In genomic region chr11:70710192-70710965, GRCh38 we compare ENCODE assay signal across 22 cellular contexts.
DNase-seq lines count a peak whose midpoint lies in the region; ATAC-seq and TF ChIP-seq lines count a peak whose summit lies in the region.
"Had no signal": no experiment of that assay in that cellular context is flagged by ENCODE, and none has a peak within 500 bp of the region (broad histone marks: within the 10 kb centered on the region; RNA-seq: fewer than 3 reads in every experiment).

No MANE protein-coding gene starts in this region.

- H3K4me1 ChIP-seq in neuronal stem cell (ENCODE audit: control insufficient read depth in 2 of 2, insufficient read depth in 1 of 2, low read depth in 1 of 2, low read length in 2 of 2), result peaks cover 13 to 16% of the 10 kb centered on the region in 2 donors
- H3K4me1 ChIP-seq: SJCRH30 had no signal

- H3K4me3 ChIP-seq in neuronal stem cell (ENCODE audit: low read length in 2 of 2) (no peak overlapping the region), lower leg skin (ENCODE audit: low read depth, poor library complexity, severe bottlenecking) (no peak overlapping the region)
- H3K4me3 ChIP-seq: SJCRH30 had no signal

- H3K4ac ChIP-seq in neuronal stem cell (ENCODE audit: low read length), result no peak overlapping the region

- H3K27ac Mint-ChIP-seq in brain (peak overlapping the region in 3 of 5 experiments; percentile 1 to 84 (median 58)), osteocyte (ENCODE audit: unreplicated experiment) (no peak overlapping the region), glutamatergic neuron (ENCODE audit: unreplicated experiment) (no peak overlapping the region)
- H3K27ac Mint-ChIP-seq: CD4-positive, CD25-positive, alpha-beta regulatory T cell had no signal

- H3K4me3 Mint-ChIP-seq in brain, result no peak overlapping the region
- no peak overlapping the region for H3K4me3 Mint-ChIP-seq in osteocyte (ENCODE audit: unreplicated experiment)
- H3K4me3 Mint-ChIP-seq in glutamatergic neuron (ENCODE audit: unreplicated experiment), result no peak overlapping the region
- H3K4me3 Mint-ChIP-seq: CD4-positive, CD25-positive, alpha-beta regulatory T cell had no signal

- no peaks in the 10 kb centered on the region for H3K79me1 ChIP-seq in neuronal stem cell (ENCODE audit: low read depth, low read length)

- no peak overlapping the region for H3K9ac ChIP-seq in neuronal stem cell (ENCODE audit: low read depth, low read length, poor library complexity)

- H3K9me3 ChIP-seq in neuronal stem cell (replicated peaks in 1 of 2; ENCODE audit: control insufficient read depth in 2 of 2, insufficient read depth in 1 of 2, low read depth in 1 of 2, low read length in 2 of 2), result no peaks in the 10 kb centered on the region
- H3K9me3 ChIP-seq: BE2C, SJCRH30 had no signal

- H2AFZ ChIP-seq in neuronal stem cell (ENCODE audit: low read length), result no peak overlapping the region

- no peak overlapping the region for H2BK5ac ChIP-seq in neuronal stem cell (ENCODE audit: low read length)

- H3K36me3 Mint-ChIP-seq in brain (no peaks in the 10 kb centered on the region), osteocyte (ENCODE audit: unreplicated experiment) (no peaks in the 10 kb centered on the region), glutamatergic neuron (ENCODE audit: unreplicated experiment) (no peaks in the 10 kb centered on the region)
- H3K36me3 Mint-ChIP-seq: CD4-positive, CD25-positive, alpha-beta regulatory T cell had no signal

- no peak for ATAC-seq in Right ventricle myocardium inferior
- ATAC-seq in Right ventricle myocardium superior (ENCODE audit: poor library complexity), result no peak
- ATAC-seq: HCT116, SK-N-SH treated with all-trans-retinoic acid at 6 μM for 48 hours had no signal

- no peaks in the 10 kb centered on the region for H3K36me3 ChIP-seq in neuronal stem cell (replicated peaks in 1 of 2; ENCODE audit: control insufficient read depth in 2 of 2, insufficient read depth in 2 of 2, low read length in 2 of 2)
- H3K36me3 ChIP-seq: BE2C, SJCRH30 had no signal

- peaks cover 3% of the 10 kb centered on the region for H3K27me3 Mint-ChIP-seq in brain
- H3K27me3 Mint-ChIP-seq in osteocyte (ENCODE audit: unreplicated experiment), result no peaks in the 10 kb centered on the region
- peaks cover 4% of the 10 kb centered on the region for H3K27me3 Mint-ChIP-seq in glutamatergic neuron (ENCODE audit: unreplicated experiment)
- H3K27me3 Mint-ChIP-seq: CD4-positive, CD25-positive, alpha-beta regulatory T cell had no signal

- DNase-seq in Right ventricle myocardium inferior (ENCODE audit: missing footprints) (peak; percentile 21), Right ventricle myocardium superior (no peak), neuronal stem cell (ENCODE audit: low spot score) (no peak), lower leg skin (ENCODE audit: low spot score in 2 of 2) (no peak), osteocyte (ENCODE audit: extremely low spot score, unreplicated experiment) (no peak), glutamatergic neuron (no peak)
- DNase-seq: ACHN; BE2C; CD4-positive, CD25-positive, alpha-beta regulatory T cell; GOT3; Karpas-422; NCI-H1092; NCI-H1417 treated with DMSO at 0.1 percent for 48 hours; NCI-H1694 treated with DMSO at 0.1 percent for 48 hours; NCI-H2081; NCI-H2227 treated with DMSO at 0.1 percent for 48 hours; NCI-H510A; SJCRH30 had no signal

- peak overlapping the region; percentile 35 for H3K18ac ChIP-seq in neuronal stem cell (ENCODE audit: low read length)

- H3K4me1 Mint-ChIP-seq in brain (peaks cover 60% of the 10 kb centered on the region), osteocyte (ENCODE audit: unreplicated experiment) (no peaks in the 10 kb centered on the region), glutamatergic neuron (ENCODE audit: low read depth, unreplicated experiment) (peaks cover 17% of the 10 kb centered on the region)
- H3K4me1 Mint-ChIP-seq: CD4-positive, CD25-positive, alpha-beta regulatory T cell had no signal

- H3K27ac ChIP-seq in neuronal stem cell (replicated peaks; ENCODE audit: low read length), result no peak overlapping the region
- H3K27ac ChIP-seq: 22Rv1, SJCRH30 had no signal

- no peak overlapping the region for H4K91ac ChIP-seq in neuronal stem cell (ENCODE audit: low read depth, low read length, poor library complexity)

- H3K9me3 Mint-ChIP-seq in brain, result no peaks in the 10 kb centered on the region
- H3K9me3 Mint-ChIP-seq in osteocyte (ENCODE audit: unreplicated experiment), result no peaks in the 10 kb centered on the region
- peaks cover 2% of the 10 kb centered on the region for H3K9me3 Mint-ChIP-seq in glutamatergic neuron (ENCODE audit: unreplicated experiment)

- no peak overlapping the region for H3K14ac ChIP-seq in neuronal stem cell (ENCODE audit: low read length)

- H2BK120ac ChIP-seq in neuronal stem cell (ENCODE audit: low read depth, low read length), result no peak overlapping the region

- H2BK15ac ChIP-seq in neuronal stem cell (ENCODE audit: low read length), result no peak overlapping the region

- TF ChIP-seq CTCF in brain (conservative IDR thresholded peaks at IDR 0.05) (no peak), lower leg skin (IDR thresholded peaks at IDR 0.05) (no peak), osteocyte (IDR thresholded peaks at IDR 0.05) (no peak), glutamatergic neuron (IDR thresholded peaks at IDR 0.05; ENCODE audit: partially characterized antibody, unreplicated experiment) (no peak)

- H2BK12ac ChIP-seq in neuronal stem cell (ENCODE audit: low read length), result no peak overlapping the region

- TF ChIP-seq POLR2A in lower leg skin (IDR thresholded peaks at IDR 0.05), result no peak

- intact Hi-C loops in Right ventricle myocardium inferior (cut with DNase I) (no loop called here), Right ventricle myocardium superior (cut with DNase I) (no loop called here), lower leg skin (cut with DNase I; ENCODE audit: low total_unique reads) (no loop called here)

- H3K23ac ChIP-seq in neuronal stem cell (ENCODE audit: low read depth, low read length, poor library complexity), result peak overlapping the region; percentile 34

- H2AK5ac ChIP-seq in neuronal stem cell (ENCODE audit: low read depth, low read length), result peak overlapping the region; percentile 61

- H4K8ac ChIP-seq in neuronal stem cell (ENCODE audit: low read depth, low read length), result no peak overlapping the region

- H3K27me3 ChIP-seq in neuronal stem cell (ENCODE audit: control insufficient read depth in 3 of 3, insufficient read depth in 3 of 3, low read depth in 1 of 3, low read length in 3 of 3), result no peaks in the 10 kb centered on the region
- H3K27me3 ChIP-seq: SJCRH30 had no signal

- no peak overlapping the region for H3K4me2 ChIP-seq in neuronal stem cell (ENCODE audit: insufficient read depth, low read length, poor library complexity, severe bottlenecking)

- no CpG with 5 or more reads among the region's 20 CpGs for WGBS in neuronal stem cell (ENCODE audit: extremely low coverage in 2 of 2, insufficient read length in 2 of 2, insufficient replicate concordance in 1 of 2), 2 donors
- 64 to 73% methylated on average over 18 to 20 of the region's 20 CpGs for whole genome bisulfite sequencing in lower leg skin, 2 donors

Comparison
In these comparisons a context has a peak if more than half of its experiments do, and no peak if none do; other contexts are left out.
1. H3K27ac Mint-ChIP-seq: peak in brain (3 of 5); none in osteocyte (single experiment) and glutamatergic neuron (single experiment).